ENCODE assay signal across 31 cellular contexts in genomic region chr12:112813836-112814235, GRCh38. TPM values are rescaled to one million over a fixed set of nuclear protein-coding genes. Genes with fewer than 3 reads are reported as not detected.
"Had no signal": no experiment of that assay in that cellular context is flagged by ENCODE, and none has a peak within 500 bp of the region (broad histone marks: within the 10 kb centered on the region; RNA-seq: fewer than 3 reads in every experiment).

No MANE protein-coding gene starts in this region.

- H3K4me3 ChIP-seq: left ventricle myocardium inferior, lung, mucosa of descending colon, right atrium auricular region, right lobe of liver, smooth muscle cell, suprapubic skin, thoracic aorta, tibial artery, upper lobe of right lung had no signal

- ATAC-seq: mucosa of descending colon; naive thymus-derived CD4-positive, alpha-beta T cell; right lobe of liver; upper lobe of right lung had no signal

- H3K36me3 Mint-ChIP-seq: immature natural killer cell; naive thymus-derived CD4-positive, alpha-beta T cell; natural killer cell treated with Interleukin-12 subunit alpha and Interleukin-12 subunit beta and Interleukin-15 and Interleukin-18, amount 100 ng/mL, for 72 hours had no signal

- DNase-seq: hypothalamus; immature natural killer cell; left ventricle myocardium inferior; midbrain; mucosa of descending colon; naive thymus-derived CD4-positive, alpha-beta T cell; right lobe of liver; stimulated activated CD4-positive, alpha-beta T cell treated with anti-CD3 and anti-CD28 coated beads, Interleukin-1b, Interleukin-23, amount 100 ng/mL, for 48 hours; stimulated activated CD4-positive, alpha-beta T cell treated with anti-CD3 and anti-CD28 coated beads, Interleukin-2, amount 100 ng/mL, for 48 hours; stimulated activated CD4-positive, alpha-beta T cell treated with anti-CD3 and anti-CD28 coated beads, Interleukin-4, amount 100 ng/mL, for 4 hours; stimulated activated CD8-positive, alpha-beta memory T cell treated with anti-CD3 and anti-CD28 coated beads, Interleukin-4, amount 100 ng/mL, for 48 hours; stimulated activated naive CD4-positive, alpha-beta T cell; tibial artery; trophoblast cell; upper lobe of right lung had no signal

- H3K27ac Mint-ChIP-seq: immature natural killer cell; naive thymus-derived CD4-positive, alpha-beta T cell; natural killer cell treated with Interleukin-12 subunit alpha and Interleukin-12 subunit beta and Interleukin-15 and Interleukin-18, amount 100 ng/mL, for 72 hours; stimulated activated naive CD8-positive, alpha-beta T cell treated with anti-CD3 and anti-CD28 coated beads, Interleukin-15, Interleukin-2, amounts not matched to agents 100 ng/mL and 50 ng/mL, for 24 hours had no signal

- H3K9ac ChIP-seq: parathyroid adenoma had no signal

- H3K4me3 Mint-ChIP-seq: immature natural killer cell; naive thymus-derived CD4-positive, alpha-beta T cell; natural killer cell treated with Interleukin-12 subunit alpha and Interleukin-12 subunit beta and Interleukin-15 and Interleukin-18, amount 100 ng/mL, for 72 hours; stimulated activated naive CD8-positive, alpha-beta T cell treated with anti-CD3 and anti-CD28 coated beads, Interleukin-15, Interleukin-2, amounts not matched to agents 100 ng/mL and 50 ng/mL, for 24 hours had no signal

- H3K27ac ChIP-seq: left ventricle myocardium inferior, parathyroid adenoma, right atrium auricular region, right lobe of liver, suprapubic skin, thoracic aorta, tibial artery, upper lobe of right lung had no signal

- H3K4me1 Mint-ChIP-seq: immature natural killer cell had no signal

- H3K9me3 Mint-ChIP-seq: immature natural killer cell; natural killer cell treated with Interleukin-12 subunit alpha and Interleukin-12 subunit beta and Interleukin-15 and Interleukin-18, amount 100 ng/mL, for 72 hours; stimulated activated naive CD8-positive, alpha-beta T cell treated with anti-CD3 and anti-CD28 coated beads, Interleukin-15, Interleukin-2, amounts not matched to agents 100 ng/mL and 50 ng/mL, for 24 hours had no signal

- H3K27me3 ChIP-seq: right atrium auricular region, right lobe of liver had no signal

- H3K4me2 ChIP-seq: smooth muscle cell had no signal

- H3K4me1 ChIP-seq: left ventricle myocardium inferior, parathyroid adenoma, right atrium auricular region, right lobe of liver, suprapubic skin, tibial artery, upper lobe of right lung had no signal

- H3K36me3 ChIP-seq: left ventricle myocardium inferior, right atrium auricular region, right lobe of liver, suprapubic skin, thoracic aorta, tibial artery, upper lobe of right lung had no signal

- H3K9me3 ChIP-seq: mucosa of descending colon, right atrium auricular region, right lobe of liver, suprapubic skin, thoracic aorta, tibial artery, upper lobe of right lung had no signal

RNA-seq across cellular contexts. Expression of gene RPH3A, which starts 22.3 kb away (rescaled TPM):
- total RNA-seq: kidney epithelial cell; left ventricle myocardium inferior; lower leg skin; myocyte; natural killer cell treated with Interleukin-12 subunit alpha and Interleukin-12 subunit beta and Interleukin-15 and Interleukin-18, amount 100 ng/mL, for 72 hours; osteoblast; pulmonary artery endothelial cell; renal cortical epithelial cell; right atrium auricular region; skeletal muscle tissue; smooth muscle cell; subcutaneous adipose tissue; suprapubic skin; thoracic aorta had no signal
